ENCODE assay signal across 11 cellular contexts in genomic region chr9:16413509-16414016, GRCh38.
DNase-seq lines count a peak whose midpoint lies in the region; ATAC-seq, FAIRE-seq and TF ChIP-seq lines count a peak whose summit lies in the region.
"Had no signal": no experiment of that assay in that cellular context is flagged by ENCODE, and none has a peak within 500 bp of the region (broad histone marks: within the 10 kb centered on the region; RNA-seq: fewer than 3 reads in every experiment).

No MANE protein-coding gene starts in this region.

- WGBS in aorta, 2 donors, result 87 to 88% methylated on average over 9 of the region's 9 CpGs

- H3K27me3 ChIP-seq in bronchial epithelial cell (ENCODE audit: control insufficient read depth, insufficient read depth, low read length), result peaks cover 19% of the 10 kb centered on the region
- no peaks in the 10 kb centered on the region for H3K27me3 ChIP-seq in left lung
- H3K27me3 ChIP-seq in aorta (ENCODE audit: control insufficient read depth in 1 of 2, insufficient read depth in 2 of 2, low read length in 1 of 2), result no peaks in the 10 kb centered on the region

- no peaks in the 10 kb centered on the region for H3K36me3 ChIP-seq in bronchial epithelial cell (ENCODE audit: control insufficient read depth, insufficient read depth, low read length)
- H3K36me3 ChIP-seq in left lung, result no peaks in the 10 kb centered on the region
- H3K36me3 ChIP-seq in aorta (ENCODE audit: control insufficient read depth in 1 of 2, insufficient read depth in 2 of 2, low read length in 1 of 2), result no peaks in the 10 kb centered on the region

- peaks cover 0 to 2% of the 10 kb centered on the region in 2 donors for H3K27me3 Mint-ChIP-seq in natural killer cell (ENCODE audit: low read depth in 2 of 2)
- H3K27me3 Mint-ChIP-seq in natural killer cell treated with Interleukin-12 subunit alpha and Interleukin-12 subunit beta and Interleukin-15 and Interleukin-18, amount 100 ng/mL, for 72 hours, result no peaks in the 10 kb centered on the region
- H3K27me3 Mint-ChIP-seq in activated T-helper 1 cell treated with anti-CD3 and anti-CD28 coated beads, Interleukin-12 subunit alpha, Interleukin-12 subunit beta, Interleukin-2, Interleukin-4 antibody, amounts not matched to agents 30 ng/mL and 10 ng/mL and 1 ng/mL, durations not matched to agents 14 hours and 24 hours and 36 hours (ENCODE audit: insufficient read depth), result peaks cover 4% of the 10 kb centered on the region
- H3K27me3 Mint-ChIP-seq in activated naive CD8-positive, alpha-beta T cell treated with anti-CD3 and anti-CD28 coated beads for 36 hours, result no peaks in the 10 kb centered on the region
- H3K27me3 Mint-ChIP-seq: activated T-helper 17 cell treated with anti-CD3 and anti-CD28 coated beads, Interleukin-2, amount 50 U/mL, for 72 hours had no signal

- H3K4me1 Mint-ChIP-seq in natural killer cell, result peaks cover 9 to 27% of the 10 kb centered on the region in 2 donors
- peaks cover 4 to 7% of the 10 kb centered on the region in 2 donors for H3K4me1 Mint-ChIP-seq in natural killer cell treated with Interleukin-12 subunit alpha and Interleukin-12 subunit beta and Interleukin-15 and Interleukin-18, amount 100 ng/mL, for 72 hours (ENCODE audit: low read depth in 2 of 2)
- no peaks in the 10 kb centered on the region for H3K4me1 Mint-ChIP-seq in activated T-helper 1 cell treated with anti-CD3 and anti-CD28 coated beads, Interleukin-12 subunit alpha, Interleukin-12 subunit beta, Interleukin-2, Interleukin-4 antibody, amounts not matched to agents 30 ng/mL and 10 ng/mL and 1 ng/mL, durations not matched to agents 14 hours and 24 hours and 36 hours (ENCODE audit: low read depth)
- no peaks in the 10 kb centered on the region for H3K4me1 Mint-ChIP-seq in activated naive CD8-positive, alpha-beta T cell treated with anti-CD3 and anti-CD28 coated beads for 36 hours
- H3K4me1 Mint-ChIP-seq: activated T-helper 17 cell treated with anti-CD3 and anti-CD28 coated beads, Interleukin-2, amount 50 U/mL, for 72 hours had no signal

- FAIRE-seq in bronchial epithelial cell (lab: Jason Lieb, UNC), result no peak
- FAIRE-seq: GM12878 had no signal

- DNase-seq in natural killer cell (no peak), bronchial epithelial cell (ENCODE audit: low read depth) (peak; percentile 33), left lung (no peak), aorta (no peak), coronary artery (ENCODE audit: low spot score) (no peak)
- DNase-seq in natural killer cell treated with Interleukin-12 subunit alpha and Interleukin-12 subunit beta and Interleukin-15 and Interleukin-18, amount 100 ng/mL, for 72 hours (ENCODE audit: low spot score), result no peak
- no peak for DNase-seq in activated T-helper 1 cell treated with anti-CD3 and anti-CD28 coated beads, Interleukin-12 subunit alpha, Interleukin-12 subunit beta, Interleukin-2, Interleukin-4 antibody, amounts not matched to agents 30 ng/mL and 10 ng/mL and 1 ng/mL, durations not matched to agents 14 hours and 24 hours and 36 hours (ENCODE audit: low spot score)
- no peak for DNase-seq in activated naive CD8-positive, alpha-beta T cell treated with anti-CD3 and anti-CD28 coated beads for 36 hours
- DNase-seq: NCI-H510A treated with DMSO at 0.1 percent for 48 hours had no signal

- H3K9me3 ChIP-seq in left lung (no peaks in the 10 kb centered on the region), aorta (ENCODE audit: control insufficient read depth, low read length) (no peaks in the 10 kb centered on the region)

- no peaks in the 10 kb centered on the region for H3K36me3 Mint-ChIP-seq in natural killer cell
- H3K36me3 Mint-ChIP-seq in natural killer cell treated with Interleukin-12 subunit alpha and Interleukin-12 subunit beta and Interleukin-15 and Interleukin-18, amount 100 ng/mL, for 72 hours, result no peaks in the 10 kb centered on the region
- H3K36me3 Mint-ChIP-seq in activated T-helper 1 cell treated with anti-CD3 and anti-CD28 coated beads, Interleukin-12 subunit alpha, Interleukin-12 subunit beta, Interleukin-2, Interleukin-4 antibody, amounts not matched to agents 30 ng/mL and 10 ng/mL and 1 ng/mL, durations not matched to agents 14 hours and 24 hours and 36 hours (ENCODE audit: low read depth), result no peaks in the 10 kb centered on the region
- no peaks in the 10 kb centered on the region for H3K36me3 Mint-ChIP-seq in activated naive CD8-positive, alpha-beta T cell treated with anti-CD3 and anti-CD28 coated beads for 36 hours

- H3K4me3 ChIP-seq in bronchial epithelial cell (ENCODE audit: low read depth, low read length) (no peak overlapping the region), left lung (no peak overlapping the region), aorta (ENCODE audit: low read length in 2 of 2) (no peak overlapping the region), coronary artery (no peak overlapping the region)
- H3K4me3 ChIP-seq: GM12878 had no signal

- H3K9me3 Mint-ChIP-seq in natural killer cell, result no peaks in the 10 kb centered on the region
- no peaks in the 10 kb centered on the region for H3K9me3 Mint-ChIP-seq in natural killer cell treated with Interleukin-12 subunit alpha and Interleukin-12 subunit beta and Interleukin-15 and Interleukin-18, amount 100 ng/mL, for 72 hours
- no peaks in the 10 kb centered on the region for H3K9me3 Mint-ChIP-seq in activated T-helper 1 cell treated with anti-CD3 and anti-CD28 coated beads, Interleukin-12 subunit alpha, Interleukin-12 subunit beta, Interleukin-2, Interleukin-4 antibody, amounts not matched to agents 30 ng/mL and 10 ng/mL and 1 ng/mL, durations not matched to agents 14 hours and 24 hours and 36 hours
- H3K9me3 Mint-ChIP-seq in activated naive CD8-positive, alpha-beta T cell treated with anti-CD3 and anti-CD28 coated beads for 36 hours, result no peaks in the 10 kb centered on the region

- H3K27ac Mint-ChIP-seq in natural killer cell, result no peak overlapping the region
- H3K27ac Mint-ChIP-seq in natural killer cell treated with Interleukin-12 subunit alpha and Interleukin-12 subunit beta and Interleukin-15 and Interleukin-18, amount 100 ng/mL, for 72 hours, result no peak overlapping the region
- no peak overlapping the region for H3K27ac Mint-ChIP-seq in activated T-helper 1 cell treated with anti-CD3 and anti-CD28 coated beads, Interleukin-12 subunit alpha, Interleukin-12 subunit beta, Interleukin-2, Interleukin-4 antibody, amounts not matched to agents 30 ng/mL and 10 ng/mL and 1 ng/mL, durations not matched to agents 14 hours and 24 hours and 36 hours
- no peak overlapping the region for H3K27ac Mint-ChIP-seq in activated naive CD8-positive, alpha-beta T cell treated with anti-CD3 and anti-CD28 coated beads for 36 hours
- H3K27ac Mint-ChIP-seq: activated T-helper 17 cell treated with anti-CD3 and anti-CD28 coated beads, Interleukin-2, amount 50 U/mL, for 72 hours had no signal

- H3K27ac ChIP-seq in left lung (peak overlapping the region in 1 of 2 donors; percentile 28), aorta (ENCODE audit: low read depth in 1 of 2, low read length in 2 of 2) (no peak overlapping the region), coronary artery (peak overlapping the region in 1 of 2 donors; percentile 24)

- intact Hi-C loops in natural killer cell (cut with micrococcal nuclease) (no loop called here), left lung (cut with DNase I) (no loop called here), aorta (cut with DNase I) (loop anchor here in 1 of 2 donors (10.0 kb wide), 1 partner anchor 219 kb away; no protein-coding TSS in a partner anchor)
- intact Hi-C loops in activated T-helper 1 cell treated with anti-CD3 and anti-CD28 coated beads, Interleukin-12 subunit alpha, Interleukin-12 subunit beta, Interleukin-2, Interleukin-4 antibody, amounts not matched to agents 30 ng/mL and 10 ng/mL and 1 ng/mL, durations not matched to agents 14 hours and 24 hours and 36 hours (cut with micrococcal nuclease), result no loop called here

- no peak overlapping the region for H3K4me3 Mint-ChIP-seq in natural killer cell
- H3K4me3 Mint-ChIP-seq in natural killer cell treated with Interleukin-12 subunit alpha and Interleukin-12 subunit beta and Interleukin-15 and Interleukin-18, amount 100 ng/mL, for 72 hours, result no peak overlapping the region
- H3K4me3 Mint-ChIP-seq in activated T-helper 1 cell treated with anti-CD3 and anti-CD28 coated beads, Interleukin-12 subunit alpha, Interleukin-12 subunit beta, Interleukin-2, Interleukin-4 antibody, amounts not matched to agents 30 ng/mL and 10 ng/mL and 1 ng/mL, durations not matched to agents 14 hours and 24 hours and 36 hours, result no peak overlapping the region
- H3K4me3 Mint-ChIP-seq in activated naive CD8-positive, alpha-beta T cell treated with anti-CD3 and anti-CD28 coated beads for 36 hours, result no peak overlapping the region
- H3K4me3 Mint-ChIP-seq: activated T-helper 17 cell treated with anti-CD3 and anti-CD28 coated beads, Interleukin-2, amount 50 U/mL, for 72 hours had no signal

- no peak for TF ChIP-seq CTCF in natural killer cell (IDR thresholded peaks at IDR 0.05)
- no peak for TF ChIP-seq CTCF in bronchial epithelial cell (IDR thresholded peaks at IDR 0.05; ENCODE audit: insufficient read depth, low read length, severe bottlenecking)
- TF ChIP-seq CTCF in left lung (IDR thresholded peaks at IDR 0.05), result no peak
- no peak for TF ChIP-seq CTCF in coronary artery (IDR thresholded peaks at IDR 0.05)

- peak in 2 of 3 donors; percentile 17 to 22 for ATAC-seq in natural killer cell
- ATAC-seq in natural killer cell treated with Interleukin-12 subunit alpha and Interleukin-12 subunit beta and Interleukin-15 and Interleukin-18, amount 100 ng/mL, for 72 hours, result no peak
- ATAC-seq in left lung, result peak; percentile 67
- peak; percentile 64 for ATAC-seq in aorta (ENCODE audit: low FRiP score)
- ATAC-seq: activated T-helper 17 cell treated with anti-CD3 and anti-CD28 coated beads, Interleukin-2, amount 50 U/mL, for 72 hours; GM12878 had no signal

- H3K4me1 ChIP-seq in left lung (no peaks in the 10 kb centered on the region), aorta (ENCODE audit: control insufficient read depth in 1 of 2, insufficient read depth in 2 of 2, low read length in 2 of 2) (no peaks in the 10 kb centered on the region)

Comparison
In these comparisons a context has a peak if more than half of its experiments do, and no peak if none do; other contexts are left out.
1. ATAC-seq: peak in natural killer cell (2 of 3), left lung (single experiment) and aorta (single experiment); none in natural killer cell treated with Interleukin-12 subunit alpha and Interleukin-12 subunit beta and Interleukin-15 and Interleukin-18, amount 100 ng/mL, for 72 hours (0 of 2).